Comparison of ENCODE assay signal across 5 cellular contexts in genomic region chr2:120649381-120649780, GRCh38.
DNase-seq lines count a peak whose midpoint lies in the region; TF ChIP-seq lines count a peak whose summit lies in the region.
"Not testable (repeated sequence)": the region's sequence is repeated elsewhere in the genome, so short reads cannot be mapped to it uniquely, and the experiment has no call there.

No MANE protein-coding gene starts in this region.

- not testable (repeated sequence) for H3K36me3 Mint-ChIP-seq in type B pancreatic cell

- H3K27me3 Mint-ChIP-seq in type B pancreatic cell = not testable (repeated sequence)

- peak overlapping the region; percentile 0 for H3K4me3 ChIP-seq in adipocyte (ENCODE audit: low read length)
- H3K4me3 ChIP-seq in coronary artery, stomach: not testable (repeated sequence)

- not testable (repeated sequence) for H3K9me3 Mint-ChIP-seq in type B pancreatic cell

- not testable (repeated sequence) for H3K4me1 ChIP-seq in adipocyte (ENCODE audit: control insufficient read depth, insufficient read depth, low read length); stomach

- not testable (repeated sequence) for TF ChIP-seq EP300 in stomach (IDR thresholded peaks at IDR 0.05)

- H3K27me3 ChIP-seq in adipocyte (replicated peaks; ENCODE audit: control insufficient read depth, insufficient read depth, low read length) = not testable (repeated sequence)
- peaks cover 0 to 12% (median 8%) of the 10 kb centered on the region in 3 donors for H3K27me3 ChIP-seq in stomach

- not testable (repeated sequence) for H3K4me1 Mint-ChIP-seq in type B pancreatic cell (ENCODE audit: unreplicated experiment)

- not testable (repeated sequence) for H3K27ac ChIP-seq in coronary artery, stomach

- intact Hi-C loops in stomach (cut with DNase I; ENCODE audit: low total_unique reads) = not testable (repeated sequence)

- H3K4me3 Mint-ChIP-seq in type B pancreatic cell = not testable (repeated sequence)

- peaks cover 65% of the 10 kb centered on the region for H3K9me3 ChIP-seq in adipocyte (ENCODE audit: control insufficient read depth, low read length)
- H3K9me3 ChIP-seq in stomach = peaks cover 6 to 29% (median 27%) of the 10 kb centered on the region in 4 donors

- not testable (repeated sequence) for DNase-seq in adipocyte (ENCODE audit: low read depth)
- DNase-seq in coronary artery (ENCODE audit: low spot score) = peak; percentile 7
- peak; percentile 65 for DNase-seq in mesenteric fat pad (ENCODE audit: low spot score)
- DNase-seq in stomach = peak; percentile 17
- DNase-seq in type B pancreatic cell (ENCODE audit: extremely low spot score, unreplicated experiment) = peak; percentile 25

- TF ChIP-seq POLR2A in stomach (IDR thresholded peaks at IDR 0.05) = not testable (repeated sequence)

- H3K36me3 ChIP-seq in adipocyte (ENCODE audit: control insufficient read depth, insufficient read depth, low read length, severe bottlenecking); stomach: not testable (repeated sequence)

- not testable (repeated sequence) for TF ChIP-seq CTCF in coronary artery (IDR thresholded peaks at IDR 0.05); stomach (IDR thresholded peaks at IDR 0.05); type B pancreatic cell (conservative IDR thresholded peaks at IDR 0.05)

- not testable (repeated sequence) for H3K27ac Mint-ChIP-seq in type B pancreatic cell

- 79 to 91% (median 85%) methylated on average over 7 of the region's 7 CpGs for WGBS in stomach, 5 donors

- not testable (repeated sequence) for H3K9ac ChIP-seq in adipocyte (ENCODE audit: low read length)
